In the genomic region with DNA sequence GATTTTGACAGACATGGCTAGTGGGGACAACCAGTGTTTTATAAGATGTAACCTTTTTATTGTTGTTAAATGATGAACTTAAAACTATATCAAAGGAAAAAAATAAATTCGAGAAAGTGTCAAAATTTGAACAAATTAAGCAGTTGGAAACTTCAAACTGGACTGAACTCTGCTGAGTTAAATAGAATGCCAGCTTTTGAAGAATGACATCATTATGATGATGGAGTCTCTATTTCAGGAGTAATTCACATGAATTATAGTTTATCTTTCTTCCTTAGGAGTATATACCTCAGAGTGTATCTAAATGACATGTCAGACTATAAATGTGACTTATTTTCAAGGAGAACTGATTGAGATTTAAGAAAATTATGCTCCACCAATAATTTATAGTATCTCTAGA, we compare ENCODE assay signal across 1 cellular context.
TF ChIP-seq lines count a peak whose summit lies in the region.

No MANE protein-coding gene starts in this region.

TF ChIP-seq in GM12878, 131 proteins besides CTCF, POLR2A, EP300 and RAD21:
- TF ChIP-seq GATAD2B (conservative IDR thresholded peaks at IDR 0.05; ENCODE audit: low read depth) (no peak), PKNOX1 (IDR thresholded peaks at IDR 0.05) (no peak), MTA2 (IDR thresholded peaks at IDR 0.05; ENCODE audit: low read depth) (no peak), ATF7 (IDR thresholded peaks at IDR 0.05; ENCODE audit: low read depth) (0 out of 2 replicates have a peak, but pooled peaks have one; percentile 29), CBFB (IDR thresholded peaks at IDR 0.05; ENCODE audit: low read depth) (no peak)
